35 cellular contexts compared by ENCODE assay signal in the genomic region with DNA sequence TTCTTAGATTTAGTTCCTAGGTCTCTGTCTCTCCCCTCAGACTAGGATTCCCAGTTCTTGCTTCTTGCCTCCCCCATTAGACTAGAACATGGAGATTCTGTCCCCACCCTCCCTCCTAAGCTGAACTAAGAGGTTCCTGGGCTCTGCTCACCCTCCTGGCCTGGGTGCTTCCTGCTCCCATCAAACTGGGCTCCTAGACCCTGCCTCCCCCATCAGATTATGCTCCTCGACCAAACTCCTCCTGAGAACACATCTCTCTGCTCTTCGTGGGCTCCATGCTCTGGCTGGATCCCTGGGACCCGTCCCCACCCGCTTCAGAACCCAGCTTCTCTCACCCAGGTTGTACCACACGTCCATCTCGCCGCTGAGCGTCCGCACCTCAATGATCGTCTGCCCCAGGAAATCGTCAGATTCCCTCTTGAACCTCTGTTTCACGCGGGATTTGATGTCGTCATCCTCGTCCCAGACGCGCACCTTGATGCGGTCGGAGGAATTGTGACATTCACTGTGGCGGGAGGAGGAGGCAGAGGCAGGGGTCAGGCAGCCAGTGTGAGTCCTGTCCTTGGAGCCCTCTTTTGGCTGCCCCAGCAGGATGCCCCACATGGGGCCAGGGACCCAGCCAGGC. TPM values are rescaled to one million over a fixed set of nuclear protein-coding genes. Genes with fewer than 3 reads are reported as not detected.
"Had no signal": no experiment of that assay in that cellular context is flagged by ENCODE, and none has a peak within 500 bp of the region (broad histone marks: within the 10 kb centered on the region; RNA-seq: fewer than 3 reads in every experiment).

No MANE protein-coding gene starts in this region.

- H2AFZ ChIP-seq: PC-9 had no signal

- H3K27me3 Mint-ChIP-seq: activated CD8-positive, alpha-beta memory T cell treated with anti-CD3 and anti-CD28 coated beads, Interleukin-2, amount 10 ng/mL, durations not matched to agents 7 days and 5 days; brain had no signal

- H3K36me3 ChIP-seq: adrenal gland had no signal

- H3K4me1 ChIP-seq: adrenal gland had no signal

- H3K9me3 Mint-ChIP-seq: activated CD4-positive, alpha-beta memory T cell treated with anti-CD3 and anti-CD28 coated beads, Interleukin-2, amount 10 ng/mL, durations not matched to agents 7 days and 5 days; activated naive CD4-positive, alpha-beta T cell treated with anti-CD3 and anti-CD28 coated beads, Interleukin-2, amount 50 U/mL, for 72 hours; brain had no signal

- H3K27ac ChIP-seq: adrenal gland, KMS-11, PC-9, RWPE1, VCaP had no signal

- H3K9ac ChIP-seq: KMS-11 had no signal

- H3K27ac Mint-ChIP-seq: activated CD4-positive, alpha-beta memory T cell treated with anti-CD3 and anti-CD28 coated beads, Interleukin-2, amount 10 ng/mL, durations not matched to agents 7 days and 5 days; activated CD8-positive, alpha-beta memory T cell treated with anti-CD3 and anti-CD28 coated beads, Interleukin-2, amount 10 ng/mL, durations not matched to agents 7 days and 5 days; activated naive CD4-positive, alpha-beta T cell treated with anti-CD3 and anti-CD28 coated beads, Interleukin-2, amount 50 U/mL, for 72 hours; brain had no signal

- H3K36me3 Mint-ChIP-seq: activated CD8-positive, alpha-beta memory T cell treated with anti-CD3 and anti-CD28 coated beads, Interleukin-2, amount 10 ng/mL, durations not matched to agents 7 days and 5 days; activated naive CD4-positive, alpha-beta T cell treated with anti-CD3 and anti-CD28 coated beads, Interleukin-2, amount 50 U/mL, for 72 hours had no signal

- ATAC-seq: activated CD8-positive, alpha-beta memory T cell treated with anti-CD3 and anti-CD28 coated beads, Interleukin-2, amount 10 ng/mL, durations not matched to agents 7 days and 5 days; activated naive CD4-positive, alpha-beta T cell treated with anti-CD3 and anti-CD28 coated beads, Interleukin-2, amount 50 U/mL, for 72 hours; Right ventricle myocardium inferior had no signal

- H3K4me3 ChIP-seq: adrenal gland, PC-9 had no signal

- H3K4me3 Mint-ChIP-seq: activated CD4-positive, alpha-beta memory T cell treated with anti-CD3 and anti-CD28 coated beads, Interleukin-2, amount 10 ng/mL, durations not matched to agents 7 days and 5 days; activated CD8-positive, alpha-beta memory T cell treated with anti-CD3 and anti-CD28 coated beads, Interleukin-2, amount 10 ng/mL, durations not matched to agents 7 days and 5 days; brain had no signal

- H3K9me3 ChIP-seq: adrenal gland had no signal

- H3K4me2 ChIP-seq: KMS-11, PC-9 had no signal

- H3K27me3 ChIP-seq: adrenal gland had no signal

- DNase-seq: activated CD4-positive, alpha-beta memory T cell treated with anti-CD3 and anti-CD28 coated beads, Interleukin-2, amount 10 ng/mL, durations not matched to agents 7 days and 5 days; activated CD4-positive, alpha-beta T cell treated with anti-CD3 and anti-CD28 coated beads for 1 hour; activated CD4-positive, alpha-beta T cell treated with anti-CD3 and anti-CD28 coated beads for 48 hours; activated CD4-positive, CD25-positive, alpha-beta regulatory T cell; activated CD8-positive, alpha-beta memory T cell treated with anti-CD3 and anti-CD28 coated beads for 24 hours; activated CD8-positive, alpha-beta memory T cell treated with anti-CD3 and anti-CD28 coated beads, Interleukin-2, amount 10 ng/mL, durations not matched to agents 7 days and 5 days; activated CD8-positive, alpha-beta memory T cell treated with anti-CD3 and anti-CD28 coated beads, Interleukin-2, amount 50 U/mL, for 48 hours; activated effector memory CD4-positive, alpha-beta T cell treated with Interleukin-2 at 50 U/mL for 16 hours; activated T-cell treated with anti-CD3 and anti-CD28 coated beads, Interleukin-2, amount 50 U/mL, for 48 hours; adrenal gland; caudate nucleus; cerebellar nuclear complex; MM.1S; MV-4-11; NCI-H1092; NCI-H1436 treated with DMSO at 0.1 percent for 48 hours; NCI-H1694 treated with DMSO at 0.1 percent for 48 hours; NCI-H2029; NCI-H345; NCI-H524 treated with DMSO at 0.1 percent for 48 hours; NCI-H748 treated with DMSO at 0.1 percent for 48 hours; NK-92 treated with Interleukin-12 subunit alpha and Interleukin-12 subunit beta, amount 100 ng/mL, for 24 hours; PC-9; SIG-M5; SW 1271; T-helper 1 cell; T-helper 2 cell; T-helper 9 cell had no signal

- H3K4me1 Mint-ChIP-seq: activated CD4-positive, alpha-beta memory T cell treated with anti-CD3 and anti-CD28 coated beads, Interleukin-2, amount 10 ng/mL, durations not matched to agents 7 days and 5 days; activated CD8-positive, alpha-beta memory T cell treated with anti-CD3 and anti-CD28 coated beads, Interleukin-2, amount 10 ng/mL, durations not matched to agents 7 days and 5 days; brain had no signal

RNA-seq across cellular contexts. Expression of gene UNC13A, which starts 42.7 kb away (rescaled TPM):
- total RNA-seq: LHCN-M2 had no signal
